16 cellular contexts compared by ENCODE assay signal in the genomic region with DNA sequence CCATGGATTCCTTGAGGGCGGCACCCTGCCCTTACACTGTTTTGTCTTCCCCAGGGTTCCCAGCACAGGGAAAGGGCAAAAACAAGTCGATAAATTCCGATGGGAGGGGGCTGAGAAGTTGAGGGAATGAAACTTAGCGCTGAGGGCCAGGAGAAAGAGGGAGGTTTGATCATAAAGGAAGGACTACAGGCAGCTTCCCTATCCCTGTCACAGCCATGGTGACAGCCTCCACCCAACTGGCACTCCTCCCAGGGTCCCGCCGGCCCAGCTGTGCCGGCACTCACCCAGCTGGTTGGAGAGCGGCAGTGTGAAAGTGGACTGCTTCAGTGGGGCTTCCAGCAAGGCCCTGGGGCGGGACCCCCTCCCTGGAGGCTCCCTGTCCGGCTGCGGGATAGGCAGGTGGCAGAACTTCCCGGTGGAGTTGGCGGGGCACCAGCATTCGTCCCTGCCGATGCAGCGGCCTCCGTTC. TPM values are rescaled to one million over a fixed set of nuclear protein-coding genes. Genes with fewer than 3 reads are reported as not detected.
DNase-seq lines count a peak whose midpoint lies in the region; TF ChIP-seq lines count a peak whose summit lies in the region.
"Had no signal": no experiment of that assay in that cellular context is flagged by ENCODE, and none has a peak within 500 bp of the region (broad histone marks: within the 10 kb centered on the region; RNA-seq: fewer than 3 reads in every experiment).

No MANE protein-coding gene starts in this region.

- H3K23ac ChIP-seq in H9 (ENCODE audit: insufficient read length, low read depth, low read length) = no peak overlapping the region
- H3K23ac ChIP-seq in mesendoderm (ENCODE audit: low read length) = no peak overlapping the region

- no peaks in the 10 kb centered on the region for H3K27me3 ChIP-seq in H9 (ENCODE audit: insufficient read depth, low read length)
- no peaks in the 10 kb centered on the region for H3K27me3 ChIP-seq in endodermal cell (ENCODE audit: control insufficient read depth, insufficient read depth, low read length, poor library complexity, severe bottlenecking)
- no peaks in the 10 kb centered on the region for H3K27me3 ChIP-seq in mesendoderm (ENCODE audit: insufficient read depth, low read length, poor library complexity)
- H3K27me3 ChIP-seq in subcutaneous abdominal adipose tissue (ENCODE audit: control insufficient read depth in 5 of 5, insufficient read depth in 4 of 5, low read length in 5 of 5) = no peaks in the 10 kb centered on the region
- H3K27me3 ChIP-seq: foreskin keratinocyte, tibial nerve had no signal

- no peak overlapping the region for H3K14ac ChIP-seq in H9 (ENCODE audit: insufficient read depth, low read length)

- no peak overlapping the region for H2BK20ac ChIP-seq in H9 (ENCODE audit: low read depth, low read length, poor library complexity, severe bottlenecking)

- no peaks in the 10 kb centered on the region for H3K23me2 ChIP-seq in H9 (ENCODE audit: insufficient read length, low read depth, low read length, poor library complexity, severe bottlenecking)

- H2AFZ ChIP-seq in H9 (ENCODE audit: low read length) = no peak overlapping the region

- H3K36me3 ChIP-seq in endodermal cell (ENCODE audit: control insufficient read depth, insufficient read depth, low read length) (no peaks in the 10 kb centered on the region), mesendoderm (ENCODE audit: control insufficient read depth, insufficient read depth, low read length) (no peaks in the 10 kb centered on the region), subcutaneous abdominal adipose tissue (ENCODE audit: control insufficient read depth in 5 of 5, insufficient read depth in 5 of 5, low read length in 5 of 5) (no peaks in the 10 kb centered on the region)

- no peaks in the 10 kb centered on the region for H3K9me3 Mint-ChIP-seq in H9
- H3K9me3 Mint-ChIP-seq in endodermal cell = no peaks in the 10 kb centered on the region
- H3K9me3 Mint-ChIP-seq: activated T-helper 17 cell treated with anti-CD3 and anti-CD28 coated beads, Interleukin-2, amount 50 U/mL, for 72 hours; natural killer cell treated with Interleukin-12 subunit alpha and Interleukin-12 subunit beta and Interleukin-15 and Interleukin-18, amount 100 ng/mL, for 72 hours; T-helper 1 cell treated with Interleukin-12 subunit alpha and Interleukin-12 subunit beta and Interleukin-4 antibody, amounts not matched to agents 30 μg/mL and 1 μg/mL, for 36 hours had no signal

- H3T11ph ChIP-seq in H9 (ENCODE audit: low read length) = no peak overlapping the region

- H3K4me1 ChIP-seq in H9 (ENCODE audit: insufficient read depth, low read length) (no peaks in the 10 kb centered on the region; the same call in 1 of the 2 replicates), endodermal cell (ENCODE audit: control insufficient read depth, insufficient read depth, low read length) (peaks cover 7% of the 10 kb centered on the region), mesendoderm (ENCODE audit: control insufficient read depth, low read depth, low read length) (peaks cover 5% of the 10 kb centered on the region), subcutaneous abdominal adipose tissue (ENCODE audit: control insufficient read depth in 5 of 5, insufficient read depth in 5 of 5, low read length in 5 of 5) (peaks cover 15 to 51% (median 43%) of the 10 kb centered on the region in 5 donors)
- H3K4me1 ChIP-seq: foreskin keratinocyte had no signal

- no peak overlapping the region for H3K56ac ChIP-seq in H9 (ENCODE audit: insufficient read length, low read depth, low read length)
- no peak overlapping the region for H3K56ac ChIP-seq in mesendoderm (ENCODE audit: low read length)

- H3K27me3 Mint-ChIP-seq in H9 (ENCODE audit: low read depth) (peaks cover 1% of the 10 kb centered on the region; the same call in 1 of the 2 replicates), endodermal cell (ENCODE audit: insufficient read depth) (peaks cover 5% of the 10 kb centered on the region)
- H3K27me3 Mint-ChIP-seq: activated T-helper 17 cell treated with anti-CD3 and anti-CD28 coated beads, Interleukin-2, amount 50 U/mL, for 72 hours had no signal

- H4K5ac ChIP-seq in H9 (ENCODE audit: insufficient read length, low read depth, low read length) (no peak overlapping the region), mesendoderm (ENCODE audit: low read length) (no peak overlapping the region)

- H2BK15ac ChIP-seq in H9 (ENCODE audit: low read depth, low read length) (no peak overlapping the region), mesendoderm (replicated peaks; ENCODE audit: low read depth) (no peak overlapping the region)

- H2BK120ac ChIP-seq in H9 (ENCODE audit: low read depth, low read length, poor library complexity, severe bottlenecking) = no peak overlapping the region
- H2BK120ac ChIP-seq in mesendoderm (ENCODE audit: low read depth, low read length) = no peak overlapping the region

- H3K18ac ChIP-seq in H9 (ENCODE audit: insufficient read length, low read depth, low read length) (no peak overlapping the region), mesendoderm (ENCODE audit: low read length) (no peak overlapping the region)

- H3K79me2 ChIP-seq in H9 (ENCODE audit: insufficient read depth, low read length) (no peaks in the 10 kb centered on the region), mesendoderm (ENCODE audit: control insufficient read depth, insufficient read depth, low read length) (no peaks in the 10 kb centered on the region)

- H3K4me2 ChIP-seq in H9 (ENCODE audit: insufficient read depth, insufficient read length, low read length) (no peak overlapping the region), mesendoderm (ENCODE audit: low read length) (no peak overlapping the region)

- TF ChIP-seq CTCF in H9 (conservative IDR thresholded peaks at IDR 0.05) (no peak), endodermal cell (conservative IDR thresholded peaks at IDR 0.05) (no peak)

- H3K27ac Mint-ChIP-seq in H9 (peak overlapping the region in 2 of 3 experiments; percentile 32 to 86; a peak in 4 of 7 replicates), endodermal cell (no peak overlapping the region)
- H3K27ac Mint-ChIP-seq: activated T-helper 17 cell treated with anti-CD3 and anti-CD28 coated beads, Interleukin-2, amount 50 U/mL, for 72 hours; natural killer cell treated with Interleukin-12 subunit alpha and Interleukin-12 subunit beta and Interleukin-15 and Interleukin-18, amount 100 ng/mL, for 72 hours; T-helper 1 cell treated with Interleukin-12 subunit alpha and Interleukin-12 subunit beta and Interleukin-4 antibody, amounts not matched to agents 30 μg/mL and 1 μg/mL, for 36 hours had no signal

- no peak overlapping the region for H4K91ac ChIP-seq in H9 (ENCODE audit: insufficient read length, low read depth, low read length)

- H2BK5ac ChIP-seq in H9 (ENCODE audit: insufficient read length, low read length) (no peak overlapping the region), mesendoderm (ENCODE audit: low read length) (no peak overlapping the region)

- H3K4ac ChIP-seq in H9 (ENCODE audit: low read depth, low read length) (no peak overlapping the region), mesendoderm (ENCODE audit: low read depth, low read length) (no peak overlapping the region)

- no peak for DNase-seq in H9
- peak; percentile 74 for DNase-seq in endodermal cell
- DNase-seq in mesendoderm = peak; percentile 45
- DNase-seq in NCI-H2227 (lab: John Stamatoyannopoulos, UW; ENCODE audit: unreplicated experiment) = no peak
- DNase-seq in GM19238 (ENCODE audit: insufficient read length, low spot score) = no peak
- no peak for DNase-seq in DMS79 (lab: John Stamatoyannopoulos, UW)
- DNase-seq in NCI-H2171 treated with DMSO at 0.1 percent for 48 hours (lab: John Stamatoyannopoulos, UW) = no peak
- DNase-seq: activated CD4-positive, alpha-beta T cell treated with anti-CD3 and anti-CD28 coated beads, Interleukin-2, amount 50 U/mL, for 1 hour; effector CD4-positive, alpha-beta T cell; foreskin keratinocyte; stimulated activated CD4-positive, alpha-beta T cell treated with anti-CD3 and anti-CD28 coated beads, Interleukin-12 subunit alpha, Interleukin-12 subunit beta, amount 100 ng/mL, for 4 hours had no signal

- no peaks in the 10 kb centered on the region for H4K20me1 ChIP-seq in H9 (ENCODE audit: control insufficient read depth, insufficient read depth, insufficient read length)

- H3K4me3 Mint-ChIP-seq in H9 (no peak overlapping the region), endodermal cell (no peak overlapping the region)
- H3K4me3 Mint-ChIP-seq: activated T-helper 17 cell treated with anti-CD3 and anti-CD28 coated beads, Interleukin-2, amount 50 U/mL, for 72 hours; natural killer cell treated with Interleukin-12 subunit alpha and Interleukin-12 subunit beta and Interleukin-15 and Interleukin-18, amount 100 ng/mL, for 72 hours; T-helper 1 cell treated with Interleukin-12 subunit alpha and Interleukin-12 subunit beta and Interleukin-4 antibody, amounts not matched to agents 30 μg/mL and 1 μg/mL, for 36 hours had no signal

- H3K79me1 ChIP-seq in H9 (ENCODE audit: insufficient read depth, low read depth, low read length, poor library complexity, severe bottlenecking) = no peaks in the 10 kb centered on the region
- no peaks in the 10 kb centered on the region for H3K79me1 ChIP-seq in mesendoderm (ENCODE audit: low read length)

- no CpG with 5 or more reads among the region's 17 CpGs for WGBS in H9 (ENCODE audit: extremely low coverage, insufficient read length, low lambda C conversion rate)
- WGBS in endodermal cell (ENCODE audit: insufficient coverage in 1 of 2, insufficient read length in 1 of 2), 2 experiments = 59 to 81% methylated on average over 7 to 17 of the region's 17 CpGs
- no CpG with 5 or more reads among the region's 17 CpGs for WGBS in mesendoderm (ENCODE audit: extremely low coverage, insufficient coverage, low lambda C conversion rate)

- no peaks in the 10 kb centered on the region for H3K36me3 Mint-ChIP-seq in H9 (ENCODE audit: insufficient read depth in 1 of 3, low read depth in 3 of 3)
- H3K36me3 Mint-ChIP-seq in endodermal cell (ENCODE audit: low read depth) = no peaks in the 10 kb centered on the region
- H3K36me3 Mint-ChIP-seq: natural killer cell treated with Interleukin-12 subunit alpha and Interleukin-12 subunit beta and Interleukin-15 and Interleukin-18, amount 100 ng/mL, for 72 hours had no signal

- H2BK12ac ChIP-seq in H9 (ENCODE audit: insufficient read length, low read depth, low read length) = no peak overlapping the region

- no peak overlapping the region for H4K8ac ChIP-seq in H9 (replicated peaks; ENCODE audit: insufficient read length, low read depth, low read length)
- H4K8ac ChIP-seq in mesendoderm (ENCODE audit: low read depth, low read length) = no peak overlapping the region

- H3K9ac ChIP-seq in H9 (ENCODE audit: extremely low read depth, insufficient read length, low read length) (no peak overlapping the region), endodermal cell (ENCODE audit: extremely low read depth, low read length, poor library complexity, severe bottlenecking) (no peak overlapping the region), mesendoderm (ENCODE audit: low read length) (no peak overlapping the region), subcutaneous abdominal adipose tissue (ENCODE audit: low read length in 5 of 5) (peak overlapping the region in 2 of 5 donors; percentile 36 to 44)

- H3K9me3 ChIP-seq in H9 (ENCODE audit: control insufficient read depth, low read depth, low read length) (no peaks in the 10 kb centered on the region), endodermal cell (ENCODE audit: control insufficient read depth, low read length) (no peaks in the 10 kb centered on the region), subcutaneous abdominal adipose tissue (ENCODE audit: control insufficient read depth in 5 of 5, low read length in 5 of 5) (no peaks in the 10 kb centered on the region)
- H3K9me3 ChIP-seq: tibial nerve had no signal

- H3K27ac ChIP-seq in H9 (ENCODE audit: insufficient read length, low read depth, low read length) (no peak overlapping the region), endodermal cell (ENCODE audit: low read depth, low read length) (no peak overlapping the region), mesendoderm (ENCODE audit: low read depth, low read length) (no peak overlapping the region), subcutaneous abdominal adipose tissue (ENCODE audit: low read depth, low read length) (peak overlapping the region; percentile 10)
- H3K27ac ChIP-seq: foreskin keratinocyte had no signal

- H2AK5ac ChIP-seq in H9 (ENCODE audit: insufficient read length, low read length) (no peak overlapping the region), mesendoderm (ENCODE audit: low read length) (no peak overlapping the region)

- H3K4me1 Mint-ChIP-seq in H9 (peaks cover 8 to 21% of the 10 kb centered on the region in 2 experiments), endodermal cell (peaks cover 14% of the 10 kb centered on the region)

- H3K4me3 ChIP-seq in endodermal cell (ENCODE audit: low read length) (no peak overlapping the region), mesendoderm (ENCODE audit: low read length) (no peak overlapping the region), subcutaneous abdominal adipose tissue (ENCODE audit: low read depth in 1 of 5, low read length in 5 of 5) (peak overlapping the region in 3 of 5 donors; percentile 7 to 25 (median 8))
- H3K4me3 ChIP-seq: tibial nerve had no signal

RNA-seq across cellular contexts. Expression of a gene that starts 58.4 kb away (rescaled TPM):
- 36.3 and 37.5 TPM in 2 replicates for total RNA-seq in H9 (2021)
- 10 to 100 TPM; 40.5 to 58.1 TPM for total RNA-seq in endodermal cell
- 46.9 TPM for polyA plus RNA-seq in endodermal cell (2013, experiment 1 of 2)
- 41.9 TPM for polyA plus RNA-seq in endodermal cell (2013, experiment 2 of 2)
- 36.8 TPM for polyA plus RNA-seq in mesendoderm (2013, experiment 1 of 2)
- 34.3 TPM for polyA plus RNA-seq in mesendoderm (2013, experiment 2 of 2)

RNA-seq across cellular contexts. Expression of a gene that starts 58.8 kb away (rescaled TPM):
- total RNA-seq in H9 (2021) (133 and 137 TPM in 2 replicates), endodermal cell (100 to 1,000 TPM; 279 to 462 TPM)
- polyA plus RNA-seq in endodermal cell (2013, experiment 1 of 2) = 171 TPM
- 175 TPM for polyA plus RNA-seq in endodermal cell (2013, experiment 2 of 2)
- 266 TPM for polyA plus RNA-seq in mesendoderm (2013, experiment 1 of 2)
- 248 TPM for polyA plus RNA-seq in mesendoderm (2013, experiment 2 of 2)

Comparison
In these comparisons a context has a peak if more than half of its experiments do, and no peak if none do; other contexts are left out.
1. DNase-seq: peak in endodermal cell (single experiment) and mesendoderm (single experiment); none in H9 (single experiment), NCI-H2227 (single experiment), GM19238 (single experiment), DMS79 (single experiment) and NCI-H2171 treated with DMSO at 0.1 percent for 48 hours (single experiment).
2. H3K4me3 ChIP-seq: peak in subcutaneous abdominal adipose tissue (3 of 5); none in endodermal cell (single experiment) and mesendoderm (single experiment).